ENCODE assay signal across 24 cellular contexts in genomic region chr10:71143170-71143569, GRCh38.
"Had no signal": no experiment of that assay in that cellular context is flagged by ENCODE, and none has a peak within 500 bp of the region (broad histone marks: within the 10 kb centered on the region; RNA-seq: fewer than 3 reads in every experiment).

No MANE protein-coding gene starts in this region.

- H3K4me1 Mint-ChIP-seq: memory B cell, natural killer cell, neural crest cell had no signal

- H3K27me3 ChIP-seq: pancreas, right lobe of liver, tibial nerve, upper lobe of right lung, vagina had no signal

- H3K9me3 ChIP-seq: lower lobe of right lung, pancreas, right lobe of liver, suprapubic skin, tibial nerve, upper lobe of right lung, vagina had no signal

- H3K36me3 Mint-ChIP-seq: memory B cell; mesothelial cell of epicardium; natural killer cell; stimulated activated effector memory CD8-positive, alpha-beta T cell treated with anti-CD3 and anti-CD28 coated beads, Interleukin-12 subunit alpha, Interleukin-12 subunit beta, amount 100 ng/mL, for 72 hours had no signal

- H3K27ac ChIP-seq: dorsolateral prefrontal cortex, lower lobe of right lung, pancreas, right lobe of liver, suprapubic skin, tibial nerve, upper lobe of right lung, vagina had no signal

- H3K36me3 ChIP-seq: lower lobe of right lung, pancreas, right lobe of liver, suprapubic skin, tibial nerve, upper lobe of right lung, vagina had no signal

- H3K27ac Mint-ChIP-seq: memory B cell; mesothelial cell of epicardium; natural killer cell; progenitor cell of endocrine pancreas; stimulated activated effector memory CD8-positive, alpha-beta T cell treated with anti-CD3 and anti-CD28 coated beads, Interleukin-12 subunit alpha, Interleukin-12 subunit beta, amount 100 ng/mL, for 72 hours had no signal

- H3K4me1 ChIP-seq: lower lobe of right lung, pancreas, right lobe of liver, suprapubic skin, tibial nerve, upper lobe of right lung, vagina had no signal

- DNase-seq: cortex of kidney; effector CD8-positive, alpha-beta T cell; foreskin melanocyte; head of caudate nucleus; hypothalamus; kidney glomerular epithelial cell; lower lobe of right lung; natural killer cell; pancreas; right lobe of liver; stimulated activated CD4-positive, alpha-beta T cell treated with anti-CD3 and anti-CD28 coated beads, Interleukin-4, amount 100 ng/mL, for 1 hour; stimulated activated CD8-positive, alpha-beta memory T cell treated with anti-CD3 and anti-CD28 coated beads, Interleukin-4, amount 100 ng/mL, for 48 hours; stimulated activated naive CD8-positive, alpha-beta T cell treated with anti-CD3 and anti-CD28 coated beads, Interleukin-15, Interleukin-2, amounts not matched to agents 100 U/mL and 50 U/mL, for 24 hours; upper lobe of right lung had no signal

- H3K4me3 Mint-ChIP-seq: memory B cell; mesothelial cell of epicardium; natural killer cell; neural crest cell; stimulated activated effector memory CD8-positive, alpha-beta T cell treated with anti-CD3 and anti-CD28 coated beads, Interleukin-12 subunit alpha, Interleukin-12 subunit beta, amount 100 ng/mL, for 72 hours had no signal

- H3K4me3 ChIP-seq: dorsolateral prefrontal cortex, lower lobe of right lung, pancreas, right lobe of liver, suprapubic skin, tibial nerve, upper lobe of right lung, vagina had no signal

- H3K9me3 Mint-ChIP-seq: memory B cell; mesothelial cell of epicardium; natural killer cell; neural crest cell; stimulated activated effector memory CD8-positive, alpha-beta T cell treated with anti-CD3 and anti-CD28 coated beads, Interleukin-12 subunit alpha, Interleukin-12 subunit beta, amount 100 ng/mL, for 72 hours had no signal

- ATAC-seq: left lobe of liver; lower lobe of right lung; natural killer cell; right lobe of liver; stimulated activated effector memory CD8-positive, alpha-beta T cell treated with anti-CD3 and anti-CD28 coated beads, Interleukin-12 subunit alpha, Interleukin-12 subunit beta, amount 100 ng/mL, for 72 hours; stimulated activated naive CD8-positive, alpha-beta T cell treated with anti-CD3 and anti-CD28 coated beads, Interleukin-15, Interleukin-2, amounts not matched to agents 100 U/mL and 50 U/mL, for 24 hours; upper lobe of right lung had no signal
